1 cellular context compared by ENCODE assay signal in the genomic region with DNA sequence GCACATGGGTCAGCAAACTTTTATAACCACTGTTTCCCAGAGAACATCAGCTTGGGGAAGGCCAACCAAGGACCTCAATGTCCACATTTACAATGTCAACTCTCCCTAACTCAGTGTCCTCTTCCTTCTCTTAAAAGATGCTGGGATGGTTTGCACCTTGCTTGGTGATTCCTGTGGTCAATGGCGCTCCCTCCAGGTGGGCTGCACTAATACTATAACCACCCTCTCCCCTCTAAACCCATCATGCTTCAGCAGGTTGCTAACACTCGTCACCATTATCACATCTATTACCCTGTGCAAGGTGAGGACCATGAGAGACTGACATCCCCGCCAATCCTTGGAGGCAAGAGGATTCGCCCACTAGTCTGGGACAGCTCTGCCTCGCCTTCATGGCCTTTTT.
TF ChIP-seq lines count a peak whose summit lies in the region.

No MANE protein-coding gene starts in this region.

TF ChIP-seq in WTC11, 78 proteins besides CTCF, POLR2A, EP300 and RAD21 (continued from another document):
- TF ChIP-seq, protein P1, sequence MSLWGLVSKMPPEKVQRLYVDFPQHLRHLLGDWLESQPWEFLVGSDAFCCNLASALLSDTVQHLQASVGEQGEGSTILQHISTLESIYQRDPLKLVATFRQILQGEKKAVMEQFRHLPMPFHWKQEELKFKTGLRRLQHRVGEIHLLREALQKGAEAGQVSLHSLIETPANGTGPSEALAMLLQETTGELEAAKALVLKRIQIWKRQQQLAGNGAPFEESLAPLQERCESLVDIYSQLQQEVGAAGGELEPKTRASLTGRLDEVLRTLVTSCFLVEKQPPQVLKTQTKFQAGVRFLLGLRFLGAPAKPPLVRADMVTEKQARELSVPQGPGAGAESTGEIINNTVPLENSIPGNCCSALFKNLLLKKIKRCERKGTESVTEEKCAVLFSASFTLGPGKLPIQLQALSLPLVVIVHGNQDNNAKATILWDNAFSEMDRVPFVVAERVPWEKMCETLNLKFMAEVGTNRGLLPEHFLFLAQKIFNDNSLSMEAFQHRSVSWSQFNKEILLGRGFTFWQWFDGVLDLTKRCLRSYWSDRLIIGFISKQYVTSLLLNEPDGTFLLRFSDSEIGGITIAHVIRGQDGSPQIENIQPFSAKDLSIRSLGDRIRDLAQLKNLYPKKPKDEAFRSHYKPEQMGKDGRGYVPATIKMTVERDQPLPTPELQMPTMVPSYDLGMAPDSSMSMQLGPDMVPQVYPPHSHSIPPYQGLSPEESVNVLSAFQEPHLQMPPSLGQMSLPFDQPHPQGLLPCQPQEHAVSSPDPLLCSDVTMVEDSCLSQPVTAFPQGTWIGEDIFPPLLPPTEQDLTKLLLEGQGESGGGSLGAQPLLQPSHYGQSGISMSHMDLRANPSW (CRISPR knock-in tag; conservative IDR thresholded peaks at IDR 0.05; ENCODE audit: low read depth): no peak
